In the genomic region with DNA sequence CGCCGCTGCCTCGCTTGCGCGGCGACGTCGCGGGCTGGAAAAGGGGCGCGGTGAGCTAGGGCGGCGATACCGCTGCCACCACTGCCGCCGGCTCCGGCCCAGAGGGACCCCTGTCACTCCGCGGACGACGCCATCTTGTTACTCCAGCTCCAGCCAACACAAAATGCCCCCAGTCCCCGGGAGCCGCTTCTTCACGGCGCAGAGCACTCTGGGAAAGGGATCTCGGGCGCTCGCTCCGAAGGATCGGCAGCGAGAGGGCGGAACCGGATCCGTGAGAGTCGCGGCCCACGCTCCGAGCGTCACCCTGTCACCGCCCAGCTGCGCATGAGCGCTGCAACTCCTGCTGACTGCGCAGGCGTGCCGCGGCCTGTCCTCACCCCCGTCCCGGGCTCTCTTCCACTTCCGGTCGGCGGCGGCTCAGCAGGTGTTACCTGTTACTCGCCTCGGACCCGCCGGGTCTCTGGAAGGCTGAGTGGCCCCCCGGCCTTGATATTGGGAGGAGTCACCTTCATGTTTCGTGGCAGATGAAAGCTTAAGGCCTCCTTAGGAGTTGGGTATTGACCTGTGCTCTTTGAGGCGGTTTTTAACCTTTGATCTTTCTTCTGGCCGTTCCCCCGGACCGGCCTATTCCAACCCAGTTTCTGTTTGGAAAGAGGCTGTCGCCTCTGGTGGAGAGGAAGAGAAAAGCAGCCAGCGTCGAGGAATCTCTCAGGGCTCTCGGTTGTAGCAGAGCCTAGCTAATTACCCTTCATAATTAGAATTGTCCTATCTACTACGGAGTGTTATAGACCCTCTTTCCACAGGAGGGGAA, we compare ENCODE assay signal across 1 cellular context.
TF ChIP-seq lines count a peak whose summit lies in the region.

TSS of gene CSNK1A1 (minus strand) at position 213 of the 811 bp plus-strand sequence. CDS start 475 bp downstream, outside the sequence.

TF ChIP-seq in HepG2, 621 proteins besides CTCF, POLR2A, EP300 and RAD21 (continued from another document and continues in another):
- TF ChIP-seq ZNF770 (CRISPR knock-in tag; IDR thresholded peaks at IDR 0.05): 0 out of 2 replicates have a peak, but pooled peaks have one; percentile 18
- TF ChIP-seq PITX1 (CRISPR knock-in tag; IDR thresholded peaks at IDR 0.05): peak; percentile 31; the same call in 1 of the 2 replicates
- TF ChIP-seq ZNF3 (CRISPR knock-in tag; IDR thresholded peaks at IDR 0.05): no peak
- no peak for TF ChIP-seq ZNF781 (CRISPR knock-in tag; IDR thresholded peaks at IDR 0.05; ENCODE audit: borderline replicate concordance, not compliant biosample characterization)
- TF ChIP-seq DPF2 (CRISPR knock-in tag; IDR thresholded peaks at IDR 0.05; ENCODE audit: borderline replicate concordance, low read depth): no peak
- peak; percentile 64; the same call in 1 of the 2 replicates for TF ChIP-seq ZNF335 (CRISPR knock-in tag; IDR thresholded peaks at IDR 0.05)
- peak; percentile 63 for TF ChIP-seq SP4 (CRISPR knock-in tag; IDR thresholded peaks at IDR 0.05)
- no peak for TF ChIP-seq MTA3 (CRISPR knock-in tag; IDR thresholded peaks at IDR 0.05)
- TF ChIP-seq, protein P1, sequence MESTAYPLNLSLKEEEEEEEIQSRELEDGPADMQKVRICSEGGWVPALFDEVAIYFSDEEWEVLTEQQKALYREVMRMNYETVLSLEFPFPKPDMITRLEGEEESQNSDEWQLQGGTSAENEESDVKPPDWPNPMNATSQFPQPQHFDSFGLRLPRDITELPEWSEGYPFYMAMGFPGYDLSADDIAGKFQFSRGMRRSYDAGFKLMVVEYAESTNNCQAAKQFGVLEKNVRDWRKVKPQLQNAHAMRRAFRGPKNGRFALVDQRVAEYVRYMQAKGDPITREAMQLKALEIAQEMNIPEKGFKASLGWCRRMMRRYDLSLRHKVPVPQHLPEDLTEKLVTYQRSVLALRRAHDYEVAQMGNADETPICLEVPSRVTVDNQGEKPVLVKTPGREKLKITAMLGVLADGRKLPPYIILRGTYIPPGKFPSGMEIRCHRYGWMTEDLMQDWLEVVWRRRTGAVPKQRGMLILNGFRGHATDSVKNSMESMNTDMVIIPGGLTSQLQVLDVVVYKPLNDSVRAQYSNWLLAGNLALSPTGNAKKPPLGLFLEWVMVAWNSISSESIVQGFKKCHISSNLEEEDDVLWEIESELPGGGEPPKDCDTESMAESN (CRISPR knock-in tag; conservative IDR thresholded peaks at IDR 0.05): peak; percentile 74
- peak; percentile 60; the same call in 1 of the 2 replicates for TF ChIP-seq HNRNPUL1 (IDR thresholded peaks at IDR 0.05; ENCODE audit: low read depth, low read length)
- TF ChIP-seq PTBP1 (IDR thresholded peaks at IDR 0.05; ENCODE audit: low read depth, low read length, poor library complexity, severe bottlenecking): no peak
- TF ChIP-seq NCOA1 (CRISPR knock-in tag; IDR thresholded peaks at IDR 0.05): 0 out of 2 replicates have a peak, but pooled peaks have one; percentile 62
- TF ChIP-seq, protein P2, sequence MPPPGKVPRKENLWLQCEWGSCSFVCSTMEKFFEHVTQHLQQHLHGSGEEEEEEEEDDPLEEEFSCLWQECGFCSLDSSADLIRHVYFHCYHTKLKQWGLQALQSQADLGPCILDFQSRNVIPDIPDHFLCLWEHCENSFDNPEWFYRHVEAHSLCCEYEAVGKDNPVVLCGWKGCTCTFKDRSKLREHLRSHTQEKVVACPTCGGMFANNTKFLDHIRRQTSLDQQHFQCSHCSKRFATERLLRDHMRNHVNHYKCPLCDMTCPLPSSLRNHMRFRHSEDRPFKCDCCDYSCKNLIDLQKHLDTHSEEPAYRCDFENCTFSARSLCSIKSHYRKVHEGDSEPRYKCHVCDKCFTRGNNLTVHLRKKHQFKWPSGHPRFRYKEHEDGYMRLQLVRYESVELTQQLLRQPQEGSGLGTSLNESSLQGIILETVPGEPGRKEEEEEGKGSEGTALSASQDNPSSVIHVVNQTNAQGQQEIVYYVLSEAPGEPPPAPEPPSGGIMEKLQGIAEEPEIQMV (CRISPR knock-in tag; IDR thresholded peaks at IDR 0.05; ENCODE audit: low read depth): peak; percentile 47; the same call in 1 of the 2 replicates
- TF ChIP-seq ZNF451 (CRISPR knock-in tag; IDR thresholded peaks at IDR 0.05): no peak
- TF ChIP-seq, protein P3, sequence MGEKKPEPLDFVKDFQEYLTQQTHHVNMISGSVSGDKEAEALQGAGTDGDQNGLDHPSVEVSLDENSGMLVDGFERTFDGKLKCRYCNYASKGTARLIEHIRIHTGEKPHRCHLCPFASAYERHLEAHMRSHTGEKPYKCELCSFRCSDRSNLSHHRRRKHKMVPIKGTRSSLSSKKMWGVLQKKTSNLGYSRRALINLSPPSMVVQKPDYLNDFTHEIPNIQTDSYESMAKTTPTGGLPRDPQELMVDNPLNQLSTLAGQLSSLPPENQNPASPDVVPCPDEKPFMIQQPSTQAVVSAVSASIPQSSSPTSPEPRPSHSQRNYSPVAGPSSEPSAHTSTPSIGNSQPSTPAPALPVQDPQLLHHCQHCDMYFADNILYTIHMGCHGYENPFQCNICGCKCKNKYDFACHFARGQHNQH (CRISPR knock-in tag; IDR thresholded peaks at IDR 0.05): no peak; the same call in none of the 2 replicates
- no peak for TF ChIP-seq ZNF260 (CRISPR knock-in tag; IDR thresholded peaks at IDR 0.05; ENCODE audit: borderline replicate concordance, low read depth)
- TF ChIP-seq JUND (CRISPR knock-in tag; IDR thresholded peaks at IDR 0.05): 0 out of 2 replicates have a peak, but pooled peaks have one; percentile 30
- TF ChIP-seq BRCA1 (CRISPR knock-in tag; IDR thresholded peaks at IDR 0.05): no peak
- no peak for TF ChIP-seq HOXA7 (CRISPR knock-in tag; IDR thresholded peaks at IDR 0.05)
- TF ChIP-seq, protein P4, sequence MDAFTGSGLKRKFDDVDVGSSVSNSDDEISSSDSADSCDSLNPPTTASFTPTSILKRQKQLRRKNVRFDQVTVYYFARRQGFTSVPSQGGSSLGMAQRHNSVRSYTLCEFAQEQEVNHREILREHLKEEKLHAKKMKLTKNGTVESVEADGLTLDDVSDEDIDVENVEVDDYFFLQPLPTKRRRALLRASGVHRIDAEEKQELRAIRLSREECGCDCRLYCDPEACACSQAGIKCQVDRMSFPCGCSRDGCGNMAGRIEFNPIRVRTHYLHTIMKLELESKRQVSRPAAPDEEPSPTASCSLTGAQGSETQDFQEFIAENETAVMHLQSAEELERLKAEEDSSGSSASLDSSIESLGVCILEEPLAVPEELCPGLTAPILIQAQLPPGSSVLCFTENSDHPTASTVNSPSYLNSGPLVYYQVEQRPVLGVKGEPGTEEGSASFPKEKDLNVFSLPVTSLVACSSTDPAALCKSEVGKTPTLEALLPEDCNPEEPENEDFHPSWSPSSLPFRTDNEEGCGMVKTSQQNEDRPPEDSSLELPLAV (CRISPR knock-in tag; conservative IDR thresholded peaks at IDR 0.05; ENCODE audit: low read depth): no peak
- no peak for TF ChIP-seq ZNF263 (CRISPR knock-in tag; IDR thresholded peaks at IDR 0.05)
- TF ChIP-seq JARID2 (CRISPR knock-in tag; IDR thresholded peaks at IDR 0.05; ENCODE audit: insufficient replicate concordance): no peak
- TF ChIP-seq MAF1 (CRISPR knock-in tag; IDR thresholded peaks at IDR 0.05; ENCODE audit: borderline replicate concordance): no peak
- TF ChIP-seq SRY (CRISPR knock-in tag; IDR thresholded peaks at IDR 0.05): peak; percentile 51; the same call in 1 of the 2 replicates
- TF ChIP-seq MEF2D (CRISPR knock-in tag; IDR thresholded peaks at IDR 0.05): peak; percentile 68
- no peak; the same call in none of the 2 replicates for TF ChIP-seq RXRA (CRISPR knock-in tag; IDR thresholded peaks at IDR 0.05)
- peak; percentile 82; the same call in 1 of the 2 replicates for TF ChIP-seq GLI4 (CRISPR knock-in tag; IDR thresholded peaks at IDR 0.05; ENCODE audit: borderline replicate concordance)
- TF ChIP-seq ZNF570 (CRISPR knock-in tag; IDR thresholded peaks at IDR 0.05; ENCODE audit: borderline replicate concordance): no peak
- TF ChIP-seq ZSCAN5A (CRISPR knock-in tag; IDR thresholded peaks at IDR 0.05; ENCODE audit: borderline replicate concordance): peak; percentile 81; the same call in 1 of the 2 replicates
- no peak for TF ChIP-seq NFE2L1 (CRISPR knock-in tag; IDR thresholded peaks at IDR 0.05; ENCODE audit: borderline replicate concordance)
- TF ChIP-seq HIC2 (CRISPR knock-in tag; IDR thresholded peaks at IDR 0.05; ENCODE audit: low read depth): no peak
- TF ChIP-seq ZNF430 (CRISPR knock-in tag; IDR thresholded peaks at IDR 0.05): peak; percentile 68; the same call in 1 of the 2 replicates
- TF ChIP-seq ZBTB7A (CRISPR knock-in tag; IDR thresholded peaks at IDR 0.05): peak; percentile 22; the same call in 1 of the 2 replicates
- TF ChIP-seq SRSF9 (IDR thresholded peaks at IDR 0.05; ENCODE audit: borderline replicate concordance, insufficient read depth, low read depth, low read length, poor library complexity, severe bottlenecking): no peak
- TF ChIP-seq ZNF230 (CRISPR knock-in tag; IDR thresholded peaks at IDR 0.05): no peak
- peak; percentile 85; the same call in 1 of the 2 replicates for TF ChIP-seq ZNF280B (CRISPR knock-in tag; IDR thresholded peaks at IDR 0.05; ENCODE audit: borderline replicate concordance)
- TF ChIP-seq ZNF44 (CRISPR knock-in tag; IDR thresholded peaks at IDR 0.05): no peak
- TF ChIP-seq TBP (CRISPR knock-in tag; IDR thresholded peaks at IDR 0.05): no peak; the same call in 1 of the 2 replicates
- TF ChIP-seq, protein P5, sequence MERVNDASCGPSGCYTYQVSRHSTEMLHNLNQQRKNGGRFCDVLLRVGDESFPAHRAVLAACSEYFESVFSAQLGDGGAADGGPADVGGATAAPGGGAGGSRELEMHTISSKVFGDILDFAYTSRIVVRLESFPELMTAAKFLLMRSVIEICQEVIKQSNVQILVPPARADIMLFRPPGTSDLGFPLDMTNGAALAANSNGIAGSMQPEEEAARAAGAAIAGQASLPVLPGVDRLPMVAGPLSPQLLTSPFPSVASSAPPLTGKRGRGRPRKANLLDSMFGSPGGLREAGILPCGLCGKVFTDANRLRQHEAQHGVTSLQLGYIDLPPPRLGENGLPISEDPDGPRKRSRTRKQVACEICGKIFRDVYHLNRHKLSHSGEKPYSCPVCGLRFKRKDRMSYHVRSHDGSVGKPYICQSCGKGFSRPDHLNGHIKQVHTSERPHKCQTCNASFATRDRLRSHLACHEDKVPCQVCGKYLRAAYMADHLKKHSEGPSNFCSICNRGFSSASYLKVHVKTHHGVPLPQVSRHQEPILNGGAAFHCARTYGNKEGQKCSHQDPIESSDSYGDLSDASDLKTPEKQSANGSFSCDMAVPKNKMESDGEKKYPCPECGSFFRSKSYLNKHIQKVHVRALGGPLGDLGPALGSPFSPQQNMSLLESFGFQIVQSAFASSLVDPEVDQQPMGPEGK (CRISPR knock-in tag; IDR thresholded peaks at IDR 0.05): peak; percentile 72
- peak; percentile 49; the same call in 1 of the 2 replicates for TF ChIP-seq ZNF724P (CRISPR knock-in tag; IDR thresholded peaks at IDR 0.05; ENCODE audit: borderline replicate concordance)
- peak; percentile 67; the same call in 1 of the 2 replicates for TF ChIP-seq FOXK1 (CRISPR knock-in tag; IDR thresholded peaks at IDR 0.05; ENCODE audit: borderline replicate concordance, low read depth)
- no peak for TF ChIP-seq JUNB (CRISPR knock-in tag; IDR thresholded peaks at IDR 0.05; ENCODE audit: borderline replicate concordance)
- TF ChIP-seq ZNF441 (CRISPR knock-in tag; IDR thresholded peaks at IDR 0.05; ENCODE audit: borderline replicate concordance): peak; percentile 59; the same call in 1 of the 2 replicates
- no peak for TF ChIP-seq PAX8 (CRISPR knock-in tag; IDR thresholded peaks at IDR 0.05; ENCODE audit: borderline replicate concordance)
- TF ChIP-seq ZNF10 (CRISPR knock-in tag; IDR thresholded peaks at IDR 0.05; ENCODE audit: borderline replicate concordance, low read depth): no peak
- TF ChIP-seq ZNF747 (CRISPR knock-in tag; IDR thresholded peaks at IDR 0.05; ENCODE audit: borderline replicate concordance): peak; percentile 87
- TF ChIP-seq ZNF713 (CRISPR knock-in tag; IDR thresholded peaks at IDR 0.05): no peak
